1 cellular context compared by ENCODE assay signal in the genomic region with DNA sequence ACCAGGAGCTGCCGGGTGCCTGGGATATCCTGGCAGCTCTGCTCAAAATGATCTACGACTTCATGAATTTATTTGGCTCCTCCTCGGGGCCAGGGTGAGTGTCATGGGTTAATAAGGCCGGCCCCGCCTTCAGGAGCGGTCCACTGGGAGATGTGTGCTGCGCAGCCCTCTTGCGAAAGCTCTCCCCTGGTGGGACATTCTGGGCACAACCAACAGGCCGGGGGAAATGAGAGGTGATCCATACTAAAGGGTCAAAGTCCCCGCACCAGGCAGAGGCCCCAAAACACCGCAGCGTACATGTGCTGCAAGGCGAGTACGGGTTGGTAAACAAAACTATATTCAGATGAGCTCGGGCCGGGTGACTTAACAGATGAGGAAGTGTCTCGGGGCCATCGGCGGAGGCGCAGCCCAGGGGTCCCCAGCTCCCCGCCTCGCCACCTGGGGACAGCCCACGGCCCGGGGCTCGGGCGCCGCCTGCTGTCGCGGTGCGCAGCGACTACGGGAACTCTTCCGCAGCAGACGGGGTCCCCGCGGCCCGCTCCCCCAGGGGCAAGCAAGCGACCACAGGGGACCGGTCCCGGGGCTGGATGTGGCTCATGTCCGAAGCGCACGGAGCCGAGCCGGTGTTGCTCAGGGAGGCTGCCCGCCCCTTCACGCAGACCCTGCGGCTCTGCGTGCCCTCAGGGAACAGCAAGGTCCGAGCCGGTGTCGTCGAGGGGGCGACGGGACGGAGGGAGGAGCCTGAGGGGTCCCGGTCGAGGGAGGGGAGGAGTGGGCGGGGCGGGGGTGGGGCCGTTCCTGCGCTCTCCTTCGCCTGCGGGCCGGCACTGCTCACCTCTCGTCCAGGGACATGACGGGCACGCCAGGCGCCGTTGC.
TF ChIP-seq lines count a peak whose summit lies in the region.

A gene with protein sequence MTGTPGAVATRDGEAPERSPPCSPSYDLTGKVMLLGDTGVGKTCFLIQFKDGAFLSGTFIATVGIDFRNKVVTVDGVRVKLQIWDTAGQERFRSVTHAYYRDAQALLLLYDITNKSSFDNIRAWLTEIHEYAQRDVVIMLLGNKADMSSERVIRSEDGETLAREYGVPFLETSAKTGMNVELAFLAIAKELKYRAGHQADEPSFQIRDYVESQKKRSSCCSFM (plus strand): TSS at position 834 of the 876 bp plus-strand sequence. CDS start 17 bp downstream, at position 851.

TF ChIP-seq in HEK293, 187 proteins besides CTCF, POLR2A, EP300 and RAD21 (continued from another document and continues in another):
- TF ChIP-seq, protein P1, sequence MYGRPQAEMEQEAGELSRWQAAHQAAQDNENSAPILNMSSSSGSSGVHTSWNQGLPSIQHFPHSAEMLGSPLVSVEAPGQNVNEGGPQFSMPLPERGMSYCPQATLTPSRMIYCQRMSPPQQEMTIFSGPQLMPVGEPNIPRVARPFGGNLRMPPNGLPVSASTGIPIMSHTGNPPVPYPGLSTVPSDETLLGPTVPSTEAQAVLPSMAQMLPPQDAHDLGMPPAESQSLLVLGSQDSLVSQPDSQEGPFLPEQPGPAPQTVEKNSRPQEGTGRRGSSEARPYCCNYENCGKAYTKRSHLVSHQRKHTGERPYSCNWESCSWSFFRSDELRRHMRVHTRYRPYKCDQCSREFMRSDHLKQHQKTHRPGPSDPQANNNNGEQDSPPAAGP (tag by site-specific recombination; IDR thresholded peaks at IDR 0.05): peak; percentile 14; the same call in 1 of the 2 replicates
- TF ChIP-seq, protein P2, sequence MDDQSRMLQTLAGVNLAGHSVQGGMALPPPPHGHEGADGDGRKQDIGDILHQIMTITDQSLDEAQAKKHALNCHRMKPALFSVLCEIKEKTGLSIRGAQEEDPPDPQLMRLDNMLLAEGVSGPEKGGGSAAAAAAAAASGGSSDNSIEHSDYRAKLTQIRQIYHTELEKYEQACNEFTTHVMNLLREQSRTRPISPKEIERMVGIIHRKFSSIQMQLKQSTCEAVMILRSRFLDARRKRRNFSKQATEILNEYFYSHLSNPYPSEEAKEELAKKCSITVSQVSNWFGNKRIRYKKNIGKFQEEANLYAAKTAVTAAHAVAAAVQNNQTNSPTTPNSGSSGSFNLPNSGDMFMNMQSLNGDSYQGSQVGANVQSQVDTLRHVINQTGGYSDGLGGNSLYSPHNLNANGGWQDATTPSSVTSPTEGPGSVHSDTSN (CRISPR knock-in tag; IDR thresholded peaks at IDR 0.05): no peak
- TF ChIP-seq GLI2 (tag by site-specific recombination; IDR thresholded peaks at IDR 0.05; ENCODE audit: borderline replicate concordance, low read depth): no peak
- peak; percentile 35; the same call in 1 of the 2 replicates for TF ChIP-seq ZNF76 (tag by site-specific recombination; IDR thresholded peaks at IDR 0.05; ENCODE audit: borderline replicate concordance, low read depth)
- no peak for TF ChIP-seq ZSCAN23 (tag by site-specific recombination; IDR thresholded peaks at IDR 0.05)
- TF ChIP-seq ZNF792 (tag by site-specific recombination; IDR thresholded peaks at IDR 0.05): no peak
- TF ChIP-seq KLF9 (tag by site-specific recombination; IDR thresholded peaks at IDR 0.05; ENCODE audit: low read depth): peak; percentile 39; the same call in 1 of the 2 replicates
- TF ChIP-seq WT1 (tag by site-specific recombination; IDR thresholded peaks at IDR 0.05): no peak
- TF ChIP-seq, protein P3, sequence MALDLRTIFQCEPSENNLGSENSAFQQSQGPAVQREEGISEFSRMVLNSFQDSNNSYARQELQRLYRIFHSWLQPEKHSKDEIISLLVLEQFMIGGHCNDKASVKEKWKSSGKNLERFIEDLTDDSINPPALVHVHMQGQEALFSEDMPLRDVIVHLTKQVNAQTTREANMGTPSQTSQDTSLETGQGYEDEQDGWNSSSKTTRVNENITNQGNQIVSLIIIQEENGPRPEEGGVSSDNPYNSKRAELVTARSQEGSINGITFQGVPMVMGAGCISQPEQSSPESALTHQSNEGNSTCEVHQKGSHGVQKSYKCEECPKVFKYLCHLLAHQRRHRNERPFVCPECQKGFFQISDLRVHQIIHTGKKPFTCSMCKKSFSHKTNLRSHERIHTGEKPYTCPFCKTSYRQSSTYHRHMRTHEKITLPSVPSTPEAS (tag by site-specific recombination; IDR thresholded peaks at IDR 0.05): no peak
- no peak for TF ChIP-seq ZNF350 (tag by site-specific recombination; IDR thresholded peaks at IDR 0.05)
- TF ChIP-seq, protein P4, sequence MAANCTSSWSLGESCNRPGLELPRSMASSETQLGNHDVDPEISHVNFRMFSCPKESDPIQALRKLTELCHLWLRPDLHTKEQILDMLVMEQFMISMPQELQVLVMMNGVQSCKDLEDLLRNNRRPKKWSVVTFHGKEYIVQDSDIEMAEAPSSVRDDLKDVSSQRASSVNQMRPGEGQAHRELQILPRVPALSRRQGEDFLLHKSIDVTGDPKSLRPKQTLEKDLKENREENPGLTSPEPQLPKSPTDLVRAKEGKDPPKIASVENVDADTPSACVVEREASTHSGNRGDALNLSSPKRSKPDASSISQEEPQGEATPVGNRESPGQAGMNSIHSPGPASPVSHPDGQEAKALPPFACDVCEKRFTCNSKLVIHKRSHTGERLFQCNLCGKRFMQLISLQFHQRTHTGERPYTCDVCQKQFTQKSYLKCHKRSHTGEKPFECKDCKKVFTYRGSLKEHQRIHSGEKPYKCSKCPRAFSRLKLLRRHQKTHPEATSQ (tag by site-specific recombination; IDR thresholded peaks at IDR 0.05): 0 out of 2 replicates have a peak, but pooled peaks have one; percentile 22
- TF ChIP-seq ZNF501 (tag by site-specific recombination; IDR thresholded peaks at IDR 0.05): no peak
- TF ChIP-seq, protein P5, sequence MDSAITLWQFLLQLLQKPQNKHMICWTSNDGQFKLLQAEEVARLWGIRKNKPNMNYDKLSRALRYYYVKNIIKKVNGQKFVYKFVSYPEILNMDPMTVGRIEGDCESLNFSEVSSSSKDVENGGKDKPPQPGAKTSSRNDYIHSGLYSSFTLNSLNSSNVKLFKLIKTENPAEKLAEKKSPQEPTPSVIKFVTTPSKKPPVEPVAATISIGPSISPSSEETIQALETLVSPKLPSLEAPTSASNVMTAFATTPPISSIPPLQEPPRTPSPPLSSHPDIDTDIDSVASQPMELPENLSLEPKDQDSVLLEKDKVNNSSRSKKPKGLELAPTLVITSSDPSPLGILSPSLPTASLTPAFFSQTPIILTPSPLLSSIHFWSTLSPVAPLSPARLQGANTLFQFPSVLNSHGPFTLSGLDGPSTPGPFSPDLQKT (IDR thresholded peaks at IDR 0.05; ENCODE audit: borderline replicate concordance, low read depth, low read length): no peak
- no peak for TF ChIP-seq ZNF155 (tag by site-specific recombination; IDR thresholded peaks at IDR 0.05)
- no peak for TF ChIP-seq ZNF768 (tag by site-specific recombination; IDR thresholded peaks at IDR 0.05)
- TF ChIP-seq ZNF133 (tag by site-specific recombination; IDR thresholded peaks at IDR 0.05): no peak
- no peak for TF ChIP-seq ZFP3 (tag by site-specific recombination; IDR thresholded peaks at IDR 0.05; ENCODE audit: low read depth)
- no peak for TF ChIP-seq ZNF623 (tag by site-specific recombination; IDR thresholded peaks at IDR 0.05)
- TF ChIP-seq HOXC10 (CRISPR knock-in tag; IDR thresholded peaks at IDR 0.05): no peak
- TF ChIP-seq ZBTB48 (tag by site-specific recombination; IDR thresholded peaks at IDR 0.05): peak; percentile 57; the same call in 1 of the 2 replicates
- TF ChIP-seq ZNF311 (tag by site-specific recombination; IDR thresholded peaks at IDR 0.05; ENCODE audit: borderline replicate concordance): no peak
- TF ChIP-seq ZNF585B (tag by site-specific recombination; IDR thresholded peaks at IDR 0.05): no peak
- TF ChIP-seq, protein P6, sequence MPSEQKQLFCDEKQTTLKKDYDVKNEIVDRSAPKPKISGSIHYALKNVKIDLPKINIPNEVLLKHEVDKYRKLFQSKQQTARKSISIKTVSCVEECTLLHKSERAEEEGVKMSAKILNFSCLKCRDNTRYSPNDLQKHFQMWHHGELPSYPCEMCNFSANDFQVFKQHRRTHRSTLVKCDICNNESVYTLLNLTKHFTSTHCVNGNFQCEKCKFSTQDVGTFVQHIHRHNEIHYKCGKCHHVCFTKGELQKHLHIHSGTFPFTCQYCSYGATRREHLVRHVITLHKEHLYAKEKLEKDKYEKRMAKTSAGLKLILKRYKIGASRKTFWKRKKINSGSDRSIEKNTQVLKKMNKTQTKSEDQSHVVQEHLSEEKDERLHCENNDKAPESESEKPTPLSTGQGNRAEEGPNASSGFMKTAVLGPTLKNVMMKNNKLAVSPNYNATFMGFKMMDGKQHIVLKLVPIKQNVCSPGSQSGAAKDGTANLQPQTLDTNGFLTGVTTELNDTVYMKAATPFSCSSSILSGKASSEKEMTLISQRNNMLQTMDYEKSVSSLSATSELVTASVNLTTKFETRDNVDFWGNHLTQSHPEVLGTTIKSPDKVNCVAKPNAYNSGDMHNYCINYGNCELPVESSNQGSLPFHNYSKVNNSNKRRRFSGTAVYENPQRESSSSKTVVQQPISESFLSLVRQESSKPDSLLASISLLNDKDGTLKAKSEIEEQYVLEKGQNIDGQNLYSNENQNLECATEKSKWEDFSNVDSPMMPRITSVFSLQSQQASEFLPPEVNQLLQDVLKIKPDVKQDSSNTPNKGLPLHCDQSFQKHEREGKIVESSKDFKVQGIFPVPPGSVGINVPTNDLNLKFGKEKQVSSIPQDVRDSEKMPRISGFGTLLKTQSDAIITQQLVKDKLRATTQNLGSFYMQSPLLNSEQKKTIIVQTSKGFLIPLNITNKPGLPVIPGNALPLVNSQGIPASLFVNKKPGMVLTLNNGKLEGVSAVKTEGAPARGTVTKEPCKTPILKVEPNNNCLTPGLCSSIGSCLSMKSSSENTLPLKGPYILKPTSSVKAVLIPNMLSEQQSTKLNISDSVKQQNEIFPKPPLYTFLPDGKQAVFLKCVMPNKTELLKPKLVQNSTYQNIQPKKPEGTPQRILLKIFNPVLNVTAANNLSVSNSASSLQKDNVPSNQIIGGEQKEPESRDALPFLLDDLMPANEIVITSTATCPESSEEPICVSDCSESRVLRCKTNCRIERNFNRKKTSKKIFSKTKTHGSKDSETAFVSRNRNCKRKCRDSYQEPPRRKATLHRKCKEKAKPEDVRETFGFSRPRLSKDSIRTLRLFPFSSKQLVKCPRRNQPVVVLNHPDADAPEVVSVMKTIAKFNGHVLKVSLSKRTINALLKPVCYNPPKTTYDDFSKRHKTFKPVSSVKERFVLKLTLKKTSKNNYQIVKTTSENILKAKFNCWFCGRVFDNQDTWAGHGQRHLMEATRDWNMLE (tag by site-specific recombination; conservative IDR thresholded peaks at IDR 0.05; ENCODE audit: low read depth): no peak
- TF ChIP-seq, protein P7, sequence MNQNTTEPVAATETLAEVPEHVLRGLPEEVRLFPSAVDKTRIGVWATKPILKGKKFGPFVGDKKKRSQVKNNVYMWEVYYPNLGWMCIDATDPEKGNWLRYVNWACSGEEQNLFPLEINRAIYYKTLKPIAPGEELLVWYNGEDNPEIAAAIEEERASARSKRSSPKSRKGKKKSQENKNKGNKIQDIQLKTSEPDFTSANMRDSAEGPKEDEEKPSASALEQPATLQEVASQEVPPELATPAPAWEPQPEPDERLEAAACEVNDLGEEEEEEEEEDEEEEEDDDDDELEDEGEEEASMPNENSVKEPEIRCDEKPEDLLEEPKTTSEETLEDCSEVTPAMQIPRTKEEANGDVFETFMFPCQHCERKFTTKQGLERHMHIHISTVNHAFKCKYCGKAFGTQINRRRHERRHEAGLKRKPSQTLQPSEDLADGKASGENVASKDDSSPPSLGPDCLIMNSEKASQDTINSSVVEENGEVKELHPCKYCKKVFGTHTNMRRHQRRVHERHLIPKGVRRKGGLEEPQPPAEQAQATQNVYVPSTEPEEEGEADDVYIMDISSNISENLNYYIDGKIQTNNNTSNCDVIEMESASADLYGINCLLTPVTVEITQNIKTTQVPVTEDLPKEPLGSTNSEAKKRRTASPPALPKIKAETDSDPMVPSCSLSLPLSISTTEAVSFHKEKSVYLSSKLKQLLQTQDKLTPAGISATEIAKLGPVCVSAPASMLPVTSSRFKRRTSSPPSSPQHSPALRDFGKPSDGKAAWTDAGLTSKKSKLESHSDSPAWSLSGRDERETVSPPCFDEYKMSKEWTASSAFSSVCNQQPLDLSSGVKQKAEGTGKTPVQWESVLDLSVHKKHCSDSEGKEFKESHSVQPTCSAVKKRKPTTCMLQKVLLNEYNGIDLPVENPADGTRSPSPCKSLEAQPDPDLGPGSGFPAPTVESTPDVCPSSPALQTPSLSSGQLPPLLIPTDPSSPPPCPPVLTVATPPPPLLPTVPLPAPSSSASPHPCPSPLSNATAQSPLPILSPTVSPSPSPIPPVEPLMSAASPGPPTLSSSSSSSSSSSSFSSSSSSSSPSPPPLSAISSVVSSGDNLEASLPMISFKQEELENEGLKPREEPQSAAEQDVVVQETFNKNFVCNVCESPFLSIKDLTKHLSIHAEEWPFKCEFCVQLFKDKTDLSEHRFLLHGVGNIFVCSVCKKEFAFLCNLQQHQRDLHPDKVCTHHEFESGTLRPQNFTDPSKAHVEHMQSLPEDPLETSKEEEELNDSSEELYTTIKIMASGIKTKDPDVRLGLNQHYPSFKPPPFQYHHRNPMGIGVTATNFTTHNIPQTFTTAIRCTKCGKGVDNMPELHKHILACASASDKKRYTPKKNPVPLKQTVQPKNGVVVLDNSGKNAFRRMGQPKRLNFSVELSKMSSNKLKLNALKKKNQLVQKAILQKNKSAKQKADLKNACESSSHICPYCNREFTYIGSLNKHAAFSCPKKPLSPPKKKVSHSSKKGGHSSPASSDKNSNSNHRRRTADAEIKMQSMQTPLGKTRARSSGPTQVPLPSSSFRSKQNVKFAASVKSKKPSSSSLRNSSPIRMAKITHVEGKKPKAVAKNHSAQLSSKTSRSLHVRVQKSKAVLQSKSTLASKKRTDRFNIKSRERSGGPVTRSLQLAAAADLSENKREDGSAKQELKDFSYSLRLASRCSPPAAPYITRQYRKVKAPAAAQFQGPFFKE (tag by site-specific recombination; IDR thresholded peaks at IDR 0.05; ENCODE audit: borderline replicate concordance): no peak
- TF ChIP-seq, protein P8, sequence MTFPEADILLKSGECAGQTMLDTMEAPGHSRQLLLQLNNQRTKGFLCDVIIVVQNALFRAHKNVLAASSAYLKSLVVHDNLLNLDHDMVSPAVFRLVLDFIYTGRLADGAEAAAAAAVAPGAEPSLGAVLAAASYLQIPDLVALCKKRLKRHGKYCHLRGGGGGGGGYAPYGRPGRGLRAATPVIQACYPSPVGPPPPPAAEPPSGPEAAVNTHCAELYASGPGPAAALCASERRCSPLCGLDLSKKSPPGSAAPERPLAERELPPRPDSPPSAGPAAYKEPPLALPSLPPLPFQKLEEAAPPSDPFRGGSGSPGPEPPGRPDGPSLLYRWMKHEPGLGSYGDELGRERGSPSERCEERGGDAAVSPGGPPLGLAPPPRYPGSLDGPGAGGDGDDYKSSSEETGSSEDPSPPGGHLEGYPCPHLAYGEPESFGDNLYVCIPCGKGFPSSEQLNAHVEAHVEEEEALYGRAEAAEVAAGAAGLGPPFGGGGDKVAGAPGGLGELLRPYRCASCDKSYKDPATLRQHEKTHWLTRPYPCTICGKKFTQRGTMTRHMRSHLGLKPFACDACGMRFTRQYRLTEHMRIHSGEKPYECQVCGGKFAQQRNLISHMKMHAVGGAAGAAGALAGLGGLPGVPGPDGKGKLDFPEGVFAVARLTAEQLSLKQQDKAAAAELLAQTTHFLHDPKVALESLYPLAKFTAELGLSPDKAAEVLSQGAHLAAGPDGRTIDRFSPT (tag by site-specific recombination; IDR thresholded peaks at IDR 0.05): no peak
- TF ChIP-seq TCF7L2 (IDR thresholded peaks at IDR 0.05; ENCODE audit: borderline replicate concordance, low read depth, low read length): no peak
- peak; percentile 99 for TF ChIP-seq ZNF777 (tag by site-specific recombination; IDR thresholded peaks at IDR 0.05; ENCODE audit: borderline replicate concordance)
- TF ChIP-seq SP7 (tag by site-specific recombination; IDR thresholded peaks at IDR 0.05): no peak
- TF ChIP-seq ZNF426 (tag by site-specific recombination; IDR thresholded peaks at IDR 0.05): no peak
- TF ChIP-seq ZNF658 (tag by site-specific recombination; IDR thresholded peaks at IDR 0.05): no peak
- TF ChIP-seq SCRT1 (tag by site-specific recombination; IDR thresholded peaks at IDR 0.05; ENCODE audit: borderline replicate concordance): no peak
- TF ChIP-seq ZFP41 (tag by site-specific recombination; IDR thresholded peaks at IDR 0.05; ENCODE audit: borderline replicate concordance): no peak
- peak; percentile 36; the same call in 1 of the 2 replicates for TF ChIP-seq ZNF423 (tag by site-specific recombination; IDR thresholded peaks at IDR 0.05)
